1 cellular context compared by ENCODE assay signal in genomic region chr19:16417660-16418596, GRCh38.
TF ChIP-seq lines count a peak whose summit lies in the region.

No MANE protein-coding gene starts in this region.

TF ChIP-seq in HEK293, 187 proteins besides CTCF, POLR2A, EP300 and RAD21 (continued from another document):
- TF ChIP-seq ZNF514 (tag by site-specific recombination; IDR thresholded peaks at IDR 0.05) (no peak), ZEB2 (tag by site-specific recombination; IDR thresholded peaks at IDR 0.05) (no peak), PRDM10 (tag by site-specific recombination; IDR thresholded peaks at IDR 0.05) (no peak), PBX3 (CRISPR knock-in tag; IDR thresholded peaks at IDR 0.05) (0 out of 2 replicates have a peak, but pooled peaks have one; percentile 29), ZNF2 (tag by site-specific recombination; IDR thresholded peaks at IDR 0.05) (0 out of 2 replicates have a peak, but pooled peaks have one; percentile 44), HOXA7 (CRISPR knock-in tag; IDR thresholded peaks at IDR 0.05; ENCODE audit: borderline replicate concordance) (no peak), ZNF416 (tag by site-specific recombination; IDR thresholded peaks at IDR 0.05) (no peak), ZNF658 (tag by site-specific recombination; IDR thresholded peaks at IDR 0.05) (no peak), ZNF366 (tag by site-specific recombination; conservative IDR thresholded peaks at IDR 0.05) (no peak), ZFHX2 (tag by site-specific recombination; conservative IDR thresholded peaks at IDR 0.05) (0 out of 2 replicates have a peak, but pooled peaks have one; percentile 22), ZNF580 (tag by site-specific recombination; IDR thresholded peaks at IDR 0.05) (no peak), PATZ1 (tag by site-specific recombination; IDR thresholded peaks at IDR 0.05) (peak; percentile 31; the same call in 1 of the 2 replicates), ZNF670 (tag by site-specific recombination; IDR thresholded peaks at IDR 0.05; ENCODE audit: low read depth) (no peak), ZSCAN18 (tag by site-specific recombination; IDR thresholded peaks at IDR 0.05) (no peak), SETDB1 (IDR thresholded peaks at IDR 0.05; ENCODE audit: insufficient read length, low read length) (no peak), ZNF214 (tag by site-specific recombination; IDR thresholded peaks at IDR 0.05; ENCODE audit: borderline replicate concordance) (no peak), ZNF555 (tag by site-specific recombination; conservative IDR thresholded peaks at IDR 0.05) (no peak), ZNF157 (tag by site-specific recombination; IDR thresholded peaks at IDR 0.05) (no peak), ZNF518A (tag by site-specific recombination; conservative IDR thresholded peaks at IDR 0.05; ENCODE audit: low read depth) (no peak), ZNF571 (tag by site-specific recombination; IDR thresholded peaks at IDR 0.05) (no peak), ZNF398 (tag by site-specific recombination; IDR thresholded peaks at IDR 0.05) (no peak), ZNF561 (tag by site-specific recombination; IDR thresholded peaks at IDR 0.05; ENCODE audit: borderline replicate concordance) (0 out of 2 replicates have a peak, but pooled peaks have one; percentile 50), REST (tag by site-specific recombination; IDR thresholded peaks at IDR 0.05) (no peak), IKZF3 (tag by site-specific recombination; IDR thresholded peaks at IDR 0.05) (no peak), SCRT1 (tag by site-specific recombination; IDR thresholded peaks at IDR 0.05; ENCODE audit: borderline replicate concordance) (no peak), ZNF274 (IDR thresholded peaks at IDR 0.05; ENCODE audit: low read length) (no peak), ZNF274 (tag by site-specific recombination; IDR thresholded peaks at IDR 0.05; ENCODE audit: borderline replicate concordance) (no peak), ZSCAN16 (tag by site-specific recombination; IDR thresholded peaks at IDR 0.05) (no peak)
